In the genomic region with DNA sequence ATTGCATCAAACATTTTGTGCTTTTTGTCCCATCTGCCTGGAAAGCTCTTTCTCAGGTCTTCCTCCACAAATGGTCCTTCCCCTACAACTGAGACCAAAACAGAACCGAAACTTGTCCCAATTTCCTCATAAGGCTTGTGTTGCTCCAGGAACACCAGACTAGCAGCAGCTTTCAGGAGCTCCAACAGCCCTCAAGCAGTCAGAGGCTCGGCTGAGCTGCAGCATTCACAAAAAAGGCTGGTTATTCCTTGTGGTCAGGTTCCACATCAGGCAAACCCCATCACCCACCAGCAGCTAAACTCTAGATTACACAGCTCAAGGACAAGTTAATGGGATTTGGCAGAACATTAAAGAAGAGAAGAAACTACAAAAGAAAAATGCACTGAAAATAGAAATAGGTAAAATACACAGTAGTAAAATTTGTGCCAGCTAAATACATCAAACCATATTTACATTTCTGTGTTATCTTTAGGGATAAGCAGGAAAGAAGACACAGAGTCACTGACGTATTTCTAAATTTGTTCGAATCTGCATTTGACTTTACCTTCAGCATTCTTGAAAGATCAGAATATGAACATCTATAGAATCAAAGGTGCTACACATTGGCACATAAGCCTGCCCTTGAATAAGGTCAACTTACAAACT, we compare ENCODE assay signal across 1 cellular context.
TF ChIP-seq lines count a peak whose summit lies in the region.

No MANE protein-coding gene starts in this region.

TF ChIP-seq in HepG2, 621 proteins besides CTCF, POLR2A, EP300 and RAD21 (continued from another document and continues in another):
- TF ChIP-seq, protein P1, sequence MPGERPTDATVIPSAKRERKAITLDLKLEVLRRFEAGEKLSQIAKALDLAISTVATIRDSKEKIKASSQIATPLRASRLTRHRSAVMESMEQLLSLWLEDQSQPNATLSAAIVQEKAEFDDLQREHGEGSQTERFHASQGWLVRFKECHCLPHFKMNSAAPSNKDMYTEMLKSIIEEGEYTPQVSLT (CRISPR knock-in tag; IDR thresholded peaks at IDR 0.05; ENCODE audit: borderline replicate concordance, low read depth), result no peak
- TF ChIP-seq ZFY (CRISPR knock-in tag; IDR thresholded peaks at IDR 0.05), result no peak
- no peak for TF ChIP-seq ZNF367 (CRISPR knock-in tag; IDR thresholded peaks at IDR 0.05; ENCODE audit: borderline replicate concordance)
- TF ChIP-seq KLF13 (CRISPR knock-in tag; IDR thresholded peaks at IDR 0.05), result no peak
- no peak for TF ChIP-seq SP1 (IDR thresholded peaks at IDR 0.05)
- no peak for TF ChIP-seq SP1 (CRISPR knock-in tag; IDR thresholded peaks at IDR 0.05)
- TF ChIP-seq MEF2D (CRISPR knock-in tag; IDR thresholded peaks at IDR 0.05), result peak; percentile 97
- no peak for TF ChIP-seq ZNF672 (CRISPR knock-in tag; IDR thresholded peaks at IDR 0.05)
- TF ChIP-seq ZNF44 (CRISPR knock-in tag; IDR thresholded peaks at IDR 0.05), result no peak
- no peak for TF ChIP-seq ZNF230 (CRISPR knock-in tag; IDR thresholded peaks at IDR 0.05)
- no peak for TF ChIP-seq ZSCAN30 (CRISPR knock-in tag; IDR thresholded peaks at IDR 0.05)
- TF ChIP-seq NFE2L1 (CRISPR knock-in tag; IDR thresholded peaks at IDR 0.05; ENCODE audit: borderline replicate concordance), result no peak
- TF ChIP-seq ZFP41 (CRISPR knock-in tag; IDR thresholded peaks at IDR 0.05; ENCODE audit: borderline replicate concordance), result no peak
- no peak for TF ChIP-seq ZNF572 (CRISPR knock-in tag; IDR thresholded peaks at IDR 0.05)
- TF ChIP-seq HDAC1 (CRISPR knock-in tag; IDR thresholded peaks at IDR 0.05), result 0 out of 2 replicates have a peak, but pooled peaks have one; percentile 52
- TF ChIP-seq, protein P2, sequence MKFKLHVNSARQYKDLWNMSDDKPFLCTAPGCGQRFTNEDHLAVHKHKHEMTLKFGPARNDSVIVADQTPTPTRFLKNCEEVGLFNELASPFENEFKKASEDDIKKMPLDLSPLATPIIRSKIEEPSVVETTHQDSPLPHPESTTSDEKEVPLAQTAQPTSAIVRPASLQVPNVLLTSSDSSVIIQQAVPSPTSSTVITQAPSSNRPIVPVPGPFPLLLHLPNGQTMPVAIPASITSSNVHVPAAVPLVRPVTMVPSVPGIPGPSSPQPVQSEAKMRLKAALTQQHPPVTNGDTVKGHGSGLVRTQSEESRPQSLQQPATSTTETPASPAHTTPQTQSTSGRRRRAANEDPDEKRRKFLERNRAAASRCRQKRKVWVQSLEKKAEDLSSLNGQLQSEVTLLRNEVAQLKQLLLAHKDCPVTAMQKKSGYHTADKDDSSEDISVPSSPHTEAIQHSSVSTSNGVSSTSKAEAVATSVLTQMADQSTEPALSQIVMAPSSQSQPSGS (CRISPR knock-in tag; IDR thresholded peaks at IDR 0.05), result peak; percentile 76; the same call in 1 of the 2 replicates
- TF ChIP-seq, protein P3, sequence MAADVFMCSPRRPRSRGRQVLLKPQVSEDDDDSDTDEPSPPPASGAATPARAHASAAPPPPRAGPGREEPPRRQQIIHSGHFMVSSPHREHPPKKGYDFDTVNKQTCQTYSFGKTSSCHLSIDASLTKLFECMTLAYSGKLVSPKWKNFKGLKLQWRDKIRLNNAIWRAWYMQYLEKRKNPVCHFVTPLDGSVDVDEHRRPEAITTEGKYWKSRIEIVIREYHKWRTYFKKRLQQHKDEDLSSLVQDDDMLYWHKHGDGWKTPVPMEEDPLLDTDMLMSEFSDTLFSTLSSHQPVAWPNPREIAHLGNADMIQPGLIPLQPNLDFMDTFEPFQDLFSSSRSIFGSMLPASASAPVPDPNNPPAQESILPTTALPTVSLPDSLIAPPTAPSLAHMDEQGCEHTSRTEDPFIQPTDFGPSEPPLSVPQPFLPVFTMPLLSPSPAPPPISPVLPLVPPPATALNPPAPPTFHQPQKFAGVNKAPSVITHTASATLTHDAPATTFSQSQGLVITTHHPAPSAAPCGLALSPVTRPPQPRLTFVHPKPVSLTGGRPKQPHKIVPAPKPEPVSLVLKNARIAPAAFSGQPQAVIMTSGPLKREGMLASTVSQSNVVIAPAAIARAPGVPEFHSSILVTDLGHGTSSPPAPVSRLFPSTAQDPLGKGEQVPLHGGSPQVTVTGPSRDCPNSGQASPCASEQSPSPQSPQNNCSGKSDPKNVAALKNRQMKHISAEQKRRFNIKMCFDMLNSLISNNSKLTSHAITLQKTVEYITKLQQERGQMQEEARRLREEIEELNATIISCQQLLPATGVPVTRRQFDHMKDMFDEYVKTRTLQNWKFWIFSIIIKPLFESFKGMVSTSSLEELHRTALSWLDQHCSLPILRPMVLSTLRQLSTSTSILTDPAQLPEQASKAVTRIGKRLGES (CRISPR knock-in tag; IDR thresholded peaks at IDR 0.05; ENCODE audit: borderline replicate concordance), result no peak
- TF ChIP-seq NR2F1 (CRISPR knock-in tag; IDR thresholded peaks at IDR 0.05), result no peak
- no peak for TF ChIP-seq NR1H2 (CRISPR knock-in tag; IDR thresholded peaks at IDR 0.05; ENCODE audit: borderline replicate concordance, low read depth)
- TF ChIP-seq PRPF4 (IDR thresholded peaks at IDR 0.05; ENCODE audit: low read depth, low read length, poor library complexity, severe bottlenecking), result no peak
- TF ChIP-seq, protein P4, sequence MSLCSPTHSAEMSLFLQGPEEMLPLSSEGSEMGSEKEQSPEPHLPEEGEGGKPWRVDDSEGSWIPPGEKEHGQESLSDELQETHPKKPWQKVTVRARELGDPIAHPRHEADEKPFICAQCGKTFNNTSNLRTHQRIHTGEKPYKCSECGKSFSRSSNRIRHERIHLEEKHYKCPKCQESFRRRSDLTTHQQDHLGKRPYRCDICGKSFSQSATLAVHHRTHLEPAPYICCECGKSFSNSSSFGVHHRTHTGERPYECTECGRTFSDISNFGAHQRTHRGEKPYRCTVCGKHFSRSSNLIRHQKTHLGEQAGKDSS (CRISPR knock-in tag; IDR thresholded peaks at IDR 0.05; ENCODE audit: borderline replicate concordance, low read depth), result no peak
- TF ChIP-seq ERF (CRISPR knock-in tag; IDR thresholded peaks at IDR 0.05), result peak; percentile 45; the same call in 1 of the 2 replicates
- TF ChIP-seq SRSF1 (optimal IDR thresholded peaks at IDR 0.05; ENCODE audit: low read depth, low read length), result no peak
- no peak for TF ChIP-seq ATAD3A (CRISPR knock-in tag; IDR thresholded peaks at IDR 0.05)
- 0 out of 2 replicates have a peak, but pooled peaks have one; percentile 53 for TF ChIP-seq SMARCC2 (IDR thresholded peaks at IDR 0.05)
- no peak for TF ChIP-seq MBNL3 (CRISPR knock-in tag; conservative IDR thresholded peaks at IDR 0.05)
- TF ChIP-seq ZNF556 (CRISPR knock-in tag; IDR thresholded peaks at IDR 0.05; ENCODE audit: borderline replicate concordance), result 0 out of 2 replicates have a peak, but pooled peaks have one; percentile 21
- no peak for TF ChIP-seq ZSCAN31 (CRISPR knock-in tag; IDR thresholded peaks at IDR 0.05; ENCODE audit: low read depth)
- peak; percentile 27; the same call in 1 of the 2 replicates for TF ChIP-seq RFX3 (CRISPR knock-in tag; IDR thresholded peaks at IDR 0.05)
- no peak for TF ChIP-seq FOXP1 (IDR thresholded peaks at IDR 0.05)
- TF ChIP-seq FOXP1 (CRISPR knock-in tag; IDR thresholded peaks at IDR 0.05), result 0 out of 2 replicates have a peak, but pooled peaks have one; percentile 57
- TF ChIP-seq, protein P5, sequence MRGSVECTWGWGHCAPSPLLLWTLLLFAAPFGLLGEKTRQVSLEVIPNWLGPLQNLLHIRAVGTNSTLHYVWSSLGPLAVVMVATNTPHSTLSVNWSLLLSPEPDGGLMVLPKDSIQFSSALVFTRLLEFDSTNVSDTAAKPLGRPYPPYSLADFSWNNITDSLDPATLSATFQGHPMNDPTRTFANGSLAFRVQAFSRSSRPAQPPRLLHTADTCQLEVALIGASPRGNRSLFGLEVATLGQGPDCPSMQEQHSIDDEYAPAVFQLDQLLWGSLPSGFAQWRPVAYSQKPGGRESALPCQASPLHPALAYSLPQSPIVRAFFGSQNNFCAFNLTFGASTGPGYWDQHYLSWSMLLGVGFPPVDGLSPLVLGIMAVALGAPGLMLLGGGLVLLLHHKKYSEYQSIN (CRISPR knock-in tag; IDR thresholded peaks at IDR 0.05; ENCODE audit: borderline replicate concordance), result no peak
- TF ChIP-seq MED8 (CRISPR knock-in tag; IDR thresholded peaks at IDR 0.05; ENCODE audit: insufficient replicate concordance), result peak; percentile 8
- no peak for TF ChIP-seq ZNF788 (CRISPR knock-in tag; IDR thresholded peaks at IDR 0.05; ENCODE audit: borderline replicate concordance)
- no peak for TF ChIP-seq AHR (CRISPR knock-in tag; IDR thresholded peaks at IDR 0.05)
- TF ChIP-seq ZNF614 (CRISPR knock-in tag; IDR thresholded peaks at IDR 0.05; ENCODE audit: borderline replicate concordance), result peak; percentile 64; the same call in 1 of the 2 replicates
- no peak for TF ChIP-seq POLR2G (IDR thresholded peaks at IDR 0.05; ENCODE audit: low read depth, low read length)
- TF ChIP-seq, protein P6, sequence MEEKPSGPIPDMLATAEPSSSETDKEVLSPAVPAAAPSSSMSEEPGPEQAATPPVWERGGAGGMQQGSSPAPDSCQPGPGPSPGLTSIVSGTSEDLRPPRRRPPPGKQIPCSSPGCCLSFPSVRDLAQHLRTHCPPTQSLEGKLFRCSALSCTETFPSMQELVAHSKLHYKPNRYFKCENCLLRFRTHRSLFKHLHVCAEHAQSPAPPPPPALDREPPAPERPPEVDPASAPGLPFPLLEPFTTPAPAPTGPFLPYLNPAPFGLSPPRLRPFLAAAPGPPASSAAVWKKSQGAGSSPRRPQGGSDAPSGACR (CRISPR knock-in tag; IDR thresholded peaks at IDR 0.05), result peak; percentile 27; the same call in 1 of the 2 replicates
- TF ChIP-seq, protein P7, sequence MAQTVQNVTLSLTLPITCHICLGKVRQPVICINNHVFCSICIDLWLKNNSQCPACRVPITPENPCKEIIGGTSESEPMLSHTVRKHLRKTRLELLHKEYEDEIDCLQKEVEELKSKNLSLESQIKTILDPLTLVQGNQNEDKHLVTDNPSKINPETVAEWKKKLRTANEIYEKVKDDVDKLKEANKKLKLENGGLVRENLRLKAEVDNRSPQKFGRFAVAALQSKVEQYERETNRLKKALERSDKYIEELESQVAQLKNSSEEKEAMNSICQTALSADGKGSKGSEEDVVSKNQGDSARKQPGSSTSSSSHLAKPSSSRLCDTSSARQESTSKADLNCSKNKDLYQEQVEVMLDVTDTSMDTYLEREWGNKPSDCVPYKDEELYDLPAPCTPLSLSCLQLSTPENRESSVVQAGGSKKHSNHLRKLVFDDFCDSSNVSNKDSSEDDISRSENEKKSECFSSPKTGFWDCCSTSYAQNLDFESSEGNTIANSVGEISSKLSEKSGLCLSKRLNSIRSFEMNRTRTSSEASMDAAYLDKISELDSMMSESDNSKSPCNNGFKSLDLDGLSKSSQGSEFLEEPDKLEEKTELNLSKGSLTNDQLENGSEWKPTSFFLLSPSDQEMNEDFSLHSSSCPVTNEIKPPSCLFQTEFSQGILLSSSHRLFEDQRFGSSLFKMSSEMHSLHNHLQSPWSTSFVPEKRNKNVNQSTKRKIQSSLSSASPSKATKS (CRISPR knock-in tag; IDR thresholded peaks at IDR 0.05), result no peak
- TF ChIP-seq TBX2 (CRISPR knock-in tag; IDR thresholded peaks at IDR 0.05; ENCODE audit: borderline replicate concordance), result peak; percentile 69
- TF ChIP-seq, protein P8, sequence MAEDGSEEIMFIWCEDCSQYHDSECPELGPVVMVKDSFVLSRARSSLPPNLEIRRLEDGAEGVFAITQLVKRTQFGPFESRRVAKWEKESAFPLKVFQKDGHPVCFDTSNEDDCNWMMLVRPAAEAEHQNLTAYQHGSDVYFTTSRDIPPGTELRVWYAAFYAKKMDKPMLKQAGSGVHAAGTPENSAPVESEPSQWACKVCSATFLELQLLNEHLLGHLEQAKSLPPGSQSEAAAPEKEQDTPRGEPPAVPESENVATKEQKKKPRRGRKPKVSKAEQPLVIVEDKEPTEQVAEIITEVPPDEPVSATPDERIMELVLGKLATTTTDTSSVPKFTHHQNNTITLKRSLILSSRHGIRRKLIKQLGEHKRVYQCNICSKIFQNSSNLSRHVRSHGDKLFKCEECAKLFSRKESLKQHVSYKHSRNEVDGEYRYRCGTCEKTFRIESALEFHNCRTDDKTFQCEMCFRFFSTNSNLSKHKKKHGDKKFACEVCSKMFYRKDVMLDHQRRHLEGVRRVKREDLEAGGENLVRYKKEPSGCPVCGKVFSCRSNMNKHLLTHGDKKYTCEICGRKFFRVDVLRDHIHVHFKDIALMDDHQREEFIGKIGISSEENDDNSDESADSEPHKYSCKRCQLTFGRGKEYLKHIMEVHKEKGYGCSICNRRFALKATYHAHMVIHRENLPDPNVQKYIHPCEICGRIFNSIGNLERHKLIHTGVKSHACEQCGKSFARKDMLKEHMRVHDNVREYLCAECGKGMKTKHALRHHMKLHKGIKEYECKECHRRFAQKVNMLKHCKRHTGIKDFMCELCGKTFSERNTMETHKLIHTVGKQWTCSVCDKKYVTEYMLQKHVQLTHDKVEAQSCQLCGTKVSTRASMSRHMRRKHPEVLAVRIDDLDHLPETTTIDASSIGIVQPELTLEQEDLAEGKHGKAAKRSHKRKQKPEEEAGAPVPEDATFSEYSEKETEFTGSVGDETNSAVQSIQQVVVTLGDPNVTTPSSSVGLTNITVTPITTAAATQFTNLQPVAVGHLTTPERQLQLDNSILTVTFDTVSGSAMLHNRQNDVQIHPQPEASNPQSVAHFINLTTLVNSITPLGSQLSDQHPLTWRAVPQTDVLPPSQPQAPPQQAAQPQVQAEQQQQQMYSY (CRISPR knock-in tag; IDR thresholded peaks at IDR 0.05), result no peak; the same call in 1 of the 2 replicates
- TF ChIP-seq, protein P9, sequence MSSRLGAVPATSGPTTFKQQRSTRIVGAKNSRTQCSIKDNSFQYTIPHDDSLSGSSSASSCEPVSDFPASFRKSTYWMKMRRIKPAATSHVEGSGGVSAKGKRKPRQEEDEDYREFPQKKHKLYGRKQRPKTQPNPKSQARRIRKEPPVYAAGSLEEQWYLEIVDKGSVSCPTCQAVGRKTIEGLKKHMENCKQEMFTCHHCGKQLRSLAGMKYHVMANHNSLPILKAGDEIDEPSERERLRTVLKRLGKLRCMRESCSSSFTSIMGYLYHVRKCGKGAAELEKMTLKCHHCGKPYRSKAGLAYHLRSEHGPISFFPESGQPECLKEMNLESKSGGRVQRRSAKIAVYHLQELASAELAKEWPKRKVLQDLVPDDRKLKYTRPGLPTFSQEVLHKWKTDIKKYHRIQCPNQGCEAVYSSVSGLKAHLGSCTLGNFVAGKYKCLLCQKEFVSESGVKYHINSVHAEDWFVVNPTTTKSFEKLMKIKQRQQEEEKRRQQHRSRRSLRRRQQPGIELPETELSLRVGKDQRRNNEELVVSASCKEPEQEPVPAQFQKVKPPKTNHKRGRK (CRISPR knock-in tag; IDR thresholded peaks at IDR 0.05), result no peak
- TF ChIP-seq ESRRA (CRISPR knock-in tag; IDR thresholded peaks at IDR 0.05; ENCODE audit: low read depth), result 0 out of 2 replicates have a peak, but pooled peaks have one; percentile 17
- 0 out of 2 replicates have a peak, but pooled peaks have one; percentile 18 for TF ChIP-seq JUN (CRISPR knock-in tag; IDR thresholded peaks at IDR 0.05)
- TF ChIP-seq TCF12 (IDR thresholded peaks at IDR 0.05), result no peak
- TF ChIP-seq TCF12 (CRISPR knock-in tag; IDR thresholded peaks at IDR 0.05), result no peak
- peak; percentile 80 for TF ChIP-seq RXRB (CRISPR knock-in tag; IDR thresholded peaks at IDR 0.05; ENCODE audit: borderline replicate concordance)
- TF ChIP-seq SP2 (CRISPR knock-in tag; IDR thresholded peaks at IDR 0.05), result no peak
- no peak for TF ChIP-seq ZNF720 (CRISPR knock-in tag; IDR thresholded peaks at IDR 0.05)
- no peak for TF ChIP-seq ZEB1 (IDR thresholded peaks at IDR 0.05; ENCODE audit: insufficient replicate concordance, low read depth)
- TF ChIP-seq FOXA1 (IDR thresholded peaks at IDR 0.05), result no peak
- peak; percentile 75; the same call in 1 of the 2 replicates for TF ChIP-seq FOXA1 (CRISPR knock-in tag; IDR thresholded peaks at IDR 0.05)
- no peak for TF ChIP-seq ZNF83 (CRISPR knock-in tag; IDR thresholded peaks at IDR 0.05; ENCODE audit: borderline replicate concordance)
- 0 out of 2 replicates have a peak, but pooled peaks have one; percentile 12 for TF ChIP-seq SP5 (CRISPR knock-in tag; IDR thresholded peaks at IDR 0.05; ENCODE audit: borderline replicate concordance, low read depth)
